ENCODE assay signal across 10 cellular contexts in the genomic region with DNA sequence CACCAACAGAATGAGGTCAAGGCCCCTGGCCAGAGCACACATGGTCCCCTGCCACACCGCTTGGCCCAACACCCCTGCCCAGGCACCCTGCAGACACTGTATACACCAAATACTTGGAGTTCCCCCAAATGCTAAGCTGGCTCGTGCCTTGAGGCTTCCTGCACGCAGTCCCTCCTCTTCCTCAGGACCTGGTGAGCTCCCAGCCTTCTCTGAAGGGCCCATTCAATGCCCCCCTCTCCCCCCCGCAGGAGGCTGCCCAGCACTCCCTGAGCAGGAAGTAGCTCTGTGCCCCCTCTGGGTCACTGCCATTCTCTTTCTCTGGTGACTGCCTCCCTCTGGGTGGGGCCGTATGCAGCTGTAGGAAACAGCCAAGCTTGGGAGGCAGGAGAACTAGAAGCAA.
DNase-seq lines count a peak whose midpoint lies in the region; ATAC-seq and TF ChIP-seq lines count a peak whose summit lies in the region.
"Had no signal": no experiment of that assay in that cellular context is flagged by ENCODE, and none has a peak within 500 bp of the region (broad histone marks: within the 10 kb centered on the region; RNA-seq: fewer than 3 reads in every experiment).

No MANE protein-coding gene starts in this region.

- H3K4me3 Mint-ChIP-seq in naive thymus-derived CD4-positive, alpha-beta T cell: no peak overlapping the region

- H3K4me2 ChIP-seq in Loucy (ENCODE audit: low read depth, low read length, poor library complexity, severe bottlenecking): no peak overlapping the region

- no peak overlapping the region for H2AFZ ChIP-seq in Loucy (ENCODE audit: low read length)
- H2AFZ ChIP-seq: parathyroid adenoma had no signal

- ATAC-seq in lung (ENCODE audit: insufficient read depth, low FRiP score) (no peak), HG02884 (IDR thresholded peaks at IDR 0.05; ENCODE audit: unreplicated experiment) (no peak)
- ATAC-seq in naive thymus-derived CD4-positive, alpha-beta T cell: no peak

- H4K20me1 ChIP-seq in Loucy (ENCODE audit: insufficient read depth, low read length, poor library complexity, severe bottlenecking): no peaks in the 10 kb centered on the region

- H3K79me2 ChIP-seq in Loucy (ENCODE audit: insufficient read depth, low read length): peaks cover 36% of the 10 kb centered on the region; the same call in 1 of the 2 replicates

- H3K4me1 Mint-ChIP-seq in naive thymus-derived CD4-positive, alpha-beta T cell: peaks cover 19 to 54% (median 25%) of the 10 kb centered on the region in 7 donors

- H3K9me2 ChIP-seq in Loucy (replicated peaks; ENCODE audit: low read depth, low read length): no peaks in the 10 kb centered on the region

- no peaks in the 10 kb centered on the region for H3K9me3 Mint-ChIP-seq in naive thymus-derived CD4-positive, alpha-beta T cell

- TF ChIP-seq CTCF in Loucy (conservative IDR thresholded peaks at IDR 0.05; ENCODE audit: low read length): no peak
- no peak for TF ChIP-seq CTCF in lung (IDR thresholded peaks at IDR 0.05; ENCODE audit: control extremely low read depth, extremely low read depth)
- no peak for TF ChIP-seq CTCF in tibial artery (IDR thresholded peaks at IDR 0.05)

- no peaks in the 10 kb centered on the region for H3K36me3 Mint-ChIP-seq in naive thymus-derived CD4-positive, alpha-beta T cell

- peak overlapping the region; percentile 41 for H3K9ac ChIP-seq in Loucy (ENCODE audit: low read depth, low read length, poor library complexity, severe bottlenecking)
- H3K9ac ChIP-seq: parathyroid adenoma had no signal

- H3K9me3 ChIP-seq in Loucy (ENCODE audit: insufficient read depth, low read depth, low read length) (no peaks in the 10 kb centered on the region), lung (ENCODE audit: control insufficient read depth in 2 of 2, insufficient read depth in 1 of 2, low read length in 1 of 2) (no peaks in the 10 kb centered on the region), tibial artery (no peaks in the 10 kb centered on the region)
- H3K9me3 ChIP-seq in naive thymus-derived CD4-positive, alpha-beta T cell (ENCODE audit: control insufficient read depth in 2 of 3, low read length in 3 of 3): no peaks in the 10 kb centered on the region

- no peaks in the 10 kb centered on the region for H3K27me3 Mint-ChIP-seq in naive thymus-derived CD4-positive, alpha-beta T cell

- no peaks in the 10 kb centered on the region for H3K27me3 ChIP-seq in Loucy (ENCODE audit: insufficient read depth, low read length, poor library complexity, severe bottlenecking)
- no peaks in the 10 kb centered on the region for H3K27me3 ChIP-seq in lung (ENCODE audit: control insufficient read depth, insufficient read depth)
- no peaks in the 10 kb centered on the region for H3K27me3 ChIP-seq in tibial artery
- no peaks in the 10 kb centered on the region for H3K27me3 ChIP-seq in naive thymus-derived CD4-positive, alpha-beta T cell (ENCODE audit: control insufficient read depth in 2 of 2, insufficient read depth in 2 of 2, low read length in 2 of 2)

- 27 to 28% methylated on average over 5 of the region's 5 CpGs for WGBS in lung, 2 donors

- no peak overlapping the region for H3K4me3 ChIP-seq in Loucy (ENCODE audit: low read length, poor library complexity, severe bottlenecking)
- H3K4me3 ChIP-seq in lung: no peak overlapping the region
- H3K4me3 ChIP-seq in tibial artery: no peak overlapping the region
- H3K4me3 ChIP-seq in naive thymus-derived CD4-positive, alpha-beta T cell (ENCODE audit: low read length): no peak overlapping the region

- H3K27ac ChIP-seq in lung (ENCODE audit: low read depth in 1 of 2, low read length in 1 of 2) (peak overlapping the region; percentile 82 to 86), tibial artery (peak overlapping the region; percentile 80)
- no peak overlapping the region for H3K27ac ChIP-seq in naive thymus-derived CD4-positive, alpha-beta T cell (ENCODE audit: low read depth, low read length)
- H3K27ac ChIP-seq: parathyroid adenoma had no signal

- peak; percentile 42 for DNase-seq in cerebellar cortex (ENCODE audit: low spot score)
- DNase-seq in lung (ENCODE audit: low spot score): no peak
- no peak for DNase-seq in tibial artery
- DNase-seq in naive thymus-derived CD4-positive, alpha-beta T cell: no peak
- no peak for DNase-seq in islet precursor cell
- DNase-seq: KBM-7, NCI-H226 had no signal

- intact Hi-C loops in tibial artery (cut with DNase I; ENCODE audit: low total_unique reads): no loop called here
- intact Hi-C loops in naive thymus-derived CD4-positive, alpha-beta T cell (cut with micrococcal nuclease): no loop called here

- POLR2A ChIA-PET in naive thymus-derived CD4-positive, alpha-beta T cell (lab: Charles Lee): interaction anchor here (0.9 kb wide), 1 partner anchor 165 kb away, joined by 3 read pairs; no protein-coding TSS in a partner anchor

- H3K36me3 ChIP-seq in Loucy (ENCODE audit: insufficient read depth, low read length) (0 out of 2 replicates have a peak, but pooled peaks cover 3% of the 10 kb centered on the region), lung (ENCODE audit: control insufficient read depth in 2 of 2, insufficient read depth in 2 of 2, low read length in 2 of 2) (no peaks in the 10 kb centered on the region), tibial artery (no peaks in the 10 kb centered on the region)
- H3K36me3 ChIP-seq in naive thymus-derived CD4-positive, alpha-beta T cell (ENCODE audit: control insufficient read depth in 2 of 3, insufficient read depth in 3 of 3, low read length in 3 of 3): no peaks in the 10 kb centered on the region

- H3K27ac Mint-ChIP-seq in naive thymus-derived CD4-positive, alpha-beta T cell: peak overlapping the region in 1 of 9 donors; percentile 45

- no peaks in the 10 kb centered on the region for H3F3A ChIP-seq in Loucy (ENCODE audit: low read depth)

- H3K4me1 ChIP-seq in Loucy (ENCODE audit: insufficient read depth, low read length, poor library complexity, severe bottlenecking) (peaks cover 48% of the 10 kb centered on the region), lung (ENCODE audit: control insufficient read depth in 2 of 2, insufficient read depth in 2 of 2, low read length in 2 of 2) (peaks cover 23 to 57% of the 10 kb centered on the region in 2 donors), tibial artery (peaks cover 0 to 92% (median 71%) of the 10 kb centered on the region in 4 donors)
- no peaks in the 10 kb centered on the region for H3K4me1 ChIP-seq in naive thymus-derived CD4-positive, alpha-beta T cell (ENCODE audit: control insufficient read depth in 2 of 2, insufficient read depth in 2 of 2, low read length in 2 of 2)

- CTCF ChIA-PET in naive thymus-derived CD4-positive, alpha-beta T cell (lab: Charles Lee): no interaction called here
